Comparison of ENCODE assay signal across 17 cellular contexts in the genomic region with DNA sequence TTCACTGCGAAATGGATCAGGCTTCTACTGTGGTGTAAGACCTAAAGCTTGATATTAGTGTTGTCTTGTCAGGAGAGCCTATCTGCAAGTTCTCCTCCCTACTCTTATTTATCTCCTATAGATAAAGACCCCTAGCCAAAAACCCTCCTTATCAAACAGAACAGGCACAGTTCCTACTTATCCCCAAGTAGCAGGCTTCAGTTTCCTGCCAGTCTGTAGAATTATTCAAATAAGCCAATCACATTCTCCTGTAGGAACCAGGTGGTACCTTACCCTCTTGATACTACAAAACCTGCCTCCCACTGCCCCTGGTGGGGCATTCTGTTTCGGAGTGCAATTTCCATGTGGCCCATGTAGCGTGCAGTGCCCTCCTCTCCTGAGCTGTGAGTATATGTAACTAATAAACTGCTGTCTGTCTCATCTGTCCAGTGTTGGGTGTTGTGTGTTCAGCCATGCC. TPM values are rescaled to one million over a fixed set of nuclear protein-coding genes. Genes with fewer than 3 reads are reported as not detected.
DNase-seq lines count a peak whose midpoint lies in the region; ATAC-seq and TF ChIP-seq lines count a peak whose summit lies in the region.
"Had no signal": no experiment of that assay in that cellular context is flagged by ENCODE, and none has a peak within 500 bp of the region (broad histone marks: within the 10 kb centered on the region; RNA-seq: fewer than 3 reads in every experiment).

No MANE protein-coding gene starts in this region.

- H3K9me3 Mint-ChIP-seq in GM23338: no peaks in the 10 kb centered on the region
- no peaks in the 10 kb centered on the region for H3K9me3 Mint-ChIP-seq in endodermal cell
- H3K9me3 Mint-ChIP-seq in mesothelial cell of epicardium: no peaks in the 10 kb centered on the region

- peak; percentile 70 for ATAC-seq in GM23338
- ATAC-seq in GM21360 (IDR thresholded peaks at IDR 0.05; ENCODE audit: unreplicated experiment): no peak

- H3K36me3 ChIP-seq in GM23338 (ENCODE audit: insufficient read depth): no peaks in the 10 kb centered on the region
- H3K36me3 ChIP-seq in endodermal cell (ENCODE audit: control insufficient read depth, insufficient read depth, low read length): peaks cover 25% of the 10 kb centered on the region

- no peaks in the 10 kb centered on the region for H3K9me3 ChIP-seq in endodermal cell (ENCODE audit: control insufficient read depth, low read length)

- peaks cover 10% of the 10 kb centered on the region; the same call in 1 of the 2 replicates for H4K20me1 ChIP-seq in GM23338 (replicated peaks; ENCODE audit: insufficient read depth)

- H3K36me3 Mint-ChIP-seq in GM23338 (ENCODE audit: low read depth) (no peaks in the 10 kb centered on the region; the same call in 2 of the 3 replicates), endodermal cell (ENCODE audit: low read depth) (peaks cover 16% of the 10 kb centered on the region), mesothelial cell of epicardium (peaks cover 7% of the 10 kb centered on the region)
- H3K36me3 Mint-ChIP-seq: CD4-positive, CD25-positive, alpha-beta regulatory T cell had no signal

- H3K4me3 Mint-ChIP-seq in GM23338: no peak overlapping the region
- no peak overlapping the region for H3K4me3 Mint-ChIP-seq in endodermal cell
- no peak overlapping the region for H3K4me3 Mint-ChIP-seq in mesothelial cell of epicardium
- H3K4me3 Mint-ChIP-seq: CD4-positive, CD25-positive, alpha-beta regulatory T cell had no signal

- H3K27me3 Mint-ChIP-seq in GM23338 (ENCODE audit: insufficient read depth, low read depth, poor library complexity) (peaks cover 6% of the 10 kb centered on the region), endodermal cell (ENCODE audit: insufficient read depth) (no peaks in the 10 kb centered on the region), mesothelial cell of epicardium (ENCODE audit: low read depth) (no peaks in the 10 kb centered on the region)

- H2AFZ ChIP-seq in GM23338: no peak overlapping the region

- H3K27ac ChIP-seq in GM23338 (ENCODE audit: low read depth) (no peak overlapping the region), endodermal cell (ENCODE audit: low read depth, low read length) (no peak overlapping the region)

- no peaks in the 10 kb centered on the region; the same call in 1 of the 2 replicates for H3K4me1 ChIP-seq in GM23338 (ENCODE audit: insufficient read depth)
- H3K4me1 ChIP-seq in endodermal cell (ENCODE audit: control insufficient read depth, insufficient read depth, low read length): peaks cover 8% of the 10 kb centered on the region

- H3K4me2 ChIP-seq in GM23338: no peak overlapping the region

- H3K27me3 ChIP-seq in GM23338 (ENCODE audit: insufficient read depth) (no peaks in the 10 kb centered on the region), endodermal cell (ENCODE audit: control insufficient read depth, insufficient read depth, low read length, poor library complexity, severe bottlenecking) (no peaks in the 10 kb centered on the region)

- no peak for TF ChIP-seq CTCF in GM23338 (conservative IDR thresholded peaks at IDR 0.05; ENCODE audit: low read depth in 2 of 2)
- peak; percentile 25 for TF ChIP-seq CTCF in endodermal cell (conservative IDR thresholded peaks at IDR 0.05)
- TF ChIP-seq CTCF in mesothelial cell of epicardium (IDR thresholded peaks at IDR 0.05; ENCODE audit: unreplicated experiment): no peak

- WGBS in endodermal cell (ENCODE audit: insufficient coverage in 1 of 2, insufficient read length in 1 of 2), 2 experiments: 87 to 100% methylated on average over 2 to 3 of the region's 3 CpGs

- peaks cover 94% of the 10 kb centered on the region for H3K79me2 ChIP-seq in GM23338 (replicated peaks; ENCODE audit: insufficient read depth)

- no peaks in the 10 kb centered on the region for H3F3A ChIP-seq in GM23338 (replicated peaks; ENCODE audit: low read depth)

- no peak overlapping the region for H3K9ac ChIP-seq in endodermal cell (ENCODE audit: extremely low read depth, low read length, poor library complexity, severe bottlenecking)

- H3K4me1 Mint-ChIP-seq in GM23338: peaks cover 23% of the 10 kb centered on the region
- peaks cover 19% of the 10 kb centered on the region for H3K4me1 Mint-ChIP-seq in endodermal cell
- peaks cover 7% of the 10 kb centered on the region for H3K4me1 Mint-ChIP-seq in mesothelial cell of epicardium
- H3K4me1 Mint-ChIP-seq: CD4-positive, CD25-positive, alpha-beta regulatory T cell had no signal

- peak; percentile 18 for DNase-seq in GM23338 (ENCODE audit: low spot score)
- peak; percentile 16 for DNase-seq in SK-N-DZ (ENCODE audit: low spot score)
- DNase-seq in endodermal cell: no peak
- DNase-seq in mesothelial cell of epicardium (ENCODE audit: low spot score in 2 of 2, unreplicated experiment in 2 of 2): no peak
- DNase-seq in activated CD4-positive, alpha-beta T cell treated with anti-CD3 and anti-CD28 coated beads for 1 hour: no peak
- no peak for DNase-seq in C1 segment of cervical spinal cord (lab: John Stamatoyannopoulos, UW)
- DNase-seq: ACHN; CD4-positive, CD25-positive, alpha-beta regulatory T cell; DMS79; Kasumi-1; NCI-H1417; NCI-H187 treated with DMSO at 0.1 percent for 48 hours; NCI-H526 treated with DMSO at 0.1 percent for 48 hours; NK-92 treated with Interleukin-12 subunit alpha and Interleukin-12 subunit beta, amount 100 ng/mL, for 24 hours; RPMI8226; SIG-M5 had no signal

- no peak overlapping the region for H3K4me3 ChIP-seq in GM23338
- H3K4me3 ChIP-seq in endodermal cell (ENCODE audit: low read length): no peak overlapping the region

- no peaks in the 10 kb centered on the region for H3K9me2 ChIP-seq in GM23338 (ENCODE audit: insufficient read depth)

- H3K27ac Mint-ChIP-seq in GM23338 (0 out of 2 replicates have a peak overlapping the region, but pooled peaks have one; percentile 30), endodermal cell (peak overlapping the region; percentile 41), mesothelial cell of epicardium (peak overlapping the region; percentile 48)
- H3K27ac Mint-ChIP-seq: CD4-positive, CD25-positive, alpha-beta regulatory T cell had no signal

TF ChIP-seq in GM23338, 12 proteins besides CTCF, POLR2A, EP300 and RAD21 (continues in another document):
- TF ChIP-seq NANOG (IDR thresholded peaks at IDR 0.05; ENCODE audit: borderline replicate concordance) (no peak), EZH2phosphoT487 (IDR thresholded peaks at IDR 0.05; ENCODE audit: unreplicated experiment) (no peak), POLR2AphosphoS5 (IDR thresholded peaks at IDR 0.05; ENCODE audit: low read depth) (no peak), ZNF331 (CRISPR knock-in tag; IDR thresholded peaks at IDR 0.05; ENCODE audit: low read depth) (no peak), STAT1 (IDR thresholded peaks at IDR 0.05; ENCODE audit: unreplicated experiment) (no peak), ZNF114 (CRISPR knock-in tag; IDR thresholded peaks at IDR 0.05) (no peak), JUNB (IDR thresholded peaks at IDR 0.05; ENCODE audit: unreplicated experiment) (no peak), EZH2 (IDR thresholded peaks at IDR 0.05; ENCODE audit: low read depth, unreplicated experiment) (no peak)
- TF ChIP-seq, protein P1, sequence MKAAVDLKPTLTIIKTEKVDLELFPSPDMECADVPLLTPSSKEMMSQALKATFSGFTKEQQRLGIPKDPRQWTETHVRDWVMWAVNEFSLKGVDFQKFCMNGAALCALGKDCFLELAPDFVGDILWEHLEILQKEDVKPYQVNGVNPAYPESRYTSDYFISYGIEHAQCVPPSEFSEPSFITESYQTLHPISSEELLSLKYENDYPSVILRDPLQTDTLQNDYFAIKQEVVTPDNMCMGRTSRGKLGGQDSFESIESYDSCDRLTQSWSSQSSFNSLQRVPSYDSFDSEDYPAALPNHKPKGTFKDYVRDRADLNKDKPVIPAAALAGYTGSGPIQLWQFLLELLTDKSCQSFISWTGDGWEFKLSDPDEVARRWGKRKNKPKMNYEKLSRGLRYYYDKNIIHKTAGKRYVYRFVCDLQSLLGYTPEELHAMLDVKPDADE (IDR thresholded peaks at IDR 0.05): no peak
- TF ChIP-seq, protein P2, sequence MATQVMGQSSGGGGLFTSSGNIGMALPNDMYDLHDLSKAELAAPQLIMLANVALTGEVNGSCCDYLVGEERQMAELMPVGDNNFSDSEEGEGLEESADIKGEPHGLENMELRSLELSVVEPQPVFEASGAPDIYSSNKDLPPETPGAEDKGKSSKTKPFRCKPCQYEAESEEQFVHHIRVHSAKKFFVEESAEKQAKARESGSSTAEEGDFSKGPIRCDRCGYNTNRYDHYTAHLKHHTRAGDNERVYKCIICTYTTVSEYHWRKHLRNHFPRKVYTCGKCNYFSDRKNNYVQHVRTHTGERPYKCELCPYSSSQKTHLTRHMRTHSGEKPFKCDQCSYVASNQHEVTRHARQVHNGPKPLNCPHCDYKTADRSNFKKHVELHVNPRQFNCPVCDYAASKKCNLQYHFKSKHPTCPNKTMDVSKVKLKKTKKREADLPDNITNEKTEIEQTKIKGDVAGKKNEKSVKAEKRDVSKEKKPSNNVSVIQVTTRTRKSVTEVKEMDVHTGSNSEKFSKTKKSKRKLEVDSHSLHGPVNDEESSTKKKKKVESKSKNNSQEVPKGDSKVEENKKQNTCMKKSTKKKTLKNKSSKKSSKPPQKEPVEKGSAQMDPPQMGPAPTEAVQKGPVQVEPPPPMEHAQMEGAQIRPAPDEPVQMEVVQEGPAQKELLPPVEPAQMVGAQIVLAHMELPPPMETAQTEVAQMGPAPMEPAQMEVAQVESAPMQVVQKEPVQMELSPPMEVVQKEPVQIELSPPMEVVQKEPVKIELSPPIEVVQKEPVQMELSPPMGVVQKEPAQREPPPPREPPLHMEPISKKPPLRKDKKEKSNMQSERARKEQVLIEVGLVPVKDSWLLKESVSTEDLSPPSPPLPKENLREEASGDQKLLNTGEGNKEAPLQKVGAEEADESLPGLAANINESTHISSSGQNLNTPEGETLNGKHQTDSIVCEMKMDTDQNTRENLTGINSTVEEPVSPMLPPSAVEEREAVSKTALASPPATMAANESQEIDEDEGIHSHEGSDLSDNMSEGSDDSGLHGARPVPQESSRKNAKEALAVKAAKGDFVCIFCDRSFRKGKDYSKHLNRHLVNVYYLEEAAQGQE (IDR thresholded peaks at IDR 0.05; ENCODE audit: unreplicated experiment): no peak

RNA-seq across cellular contexts. Expression of a gene that starts 28.7 kb away (rescaled TPM):
- total RNA-seq in GM23338 (2014; rRNA removed; shearing (Covaris generic)): 67.1 and 68.6 TPM in 2 replicates
- 131 and 135 TPM in 2 replicates for polyA plus RNA-seq in GM23338 (2016; fragmentation: Nextera tagmentation; extraction: Ambion mirVana)
- polyA plus RNA-seq in SK-N-DZ (2014; cell fraction: cytosol; rRNA removed): 64.2 and 89.8 TPM in 2 replicates
- polyA plus RNA-seq in SK-N-DZ (2014; cell fraction: nucleus; rRNA removed): 34.3 and 57.3 TPM in 2 replicates
- 100 to 1,000 TPM; 123 TPM for total RNA-seq in endodermal cell
- polyA plus RNA-seq in endodermal cell (2013, experiment 1 of 2): 63.1 TPM
- 68.3 TPM for polyA plus RNA-seq in endodermal cell (2013, experiment 2 of 2)
- total RNA-seq in mesothelial cell of epicardium: 92.2 to 97.2 TPM (median 95.7 TPM) in 3 replicates

Comparison
In these comparisons a context has a peak if more than half of its experiments do, and no peak if none do; other contexts are left out.
1. DNase-seq: peak in GM23338 (single experiment) and SK-N-DZ (single experiment); none in endodermal cell (single experiment), mesothelial cell of epicardium (0 of 2), activated CD4-positive, alpha-beta T cell treated with anti-CD3 and anti-CD28 coated beads for 1 hour (single experiment) and C1 segment of cervical spinal cord (0 of 14).
2. Peak in every context shown above with its lines, with median percentiles within 50 percentile points of each other: H3K27ac Mint-ChIP-seq.